In genomic region chr11:76861490-76861953, GRCh38 we compare ENCODE assay signal across 8 cellular contexts. TPM values are rescaled to one million over a fixed set of nuclear protein-coding genes. Genes with fewer than 3 reads are reported as not detected.
DNase-seq lines count a peak whose midpoint lies in the region; ATAC-seq and TF ChIP-seq lines count a peak whose summit lies in the region.

No MANE protein-coding gene starts in this region.

- H3K9me3 ChIP-seq in Caco-2: no peaks in the 10 kb centered on the region

- DNase-seq in Caco-2: peak in 1 of 2 experiments; percentile 37
- peak; percentile 33 for DNase-seq in NB4 (ENCODE audit: low read depth)
- DNase-seq in dermis blood vessel endothelial cell: peak; percentile 18
- DNase-seq in naive thymus-derived CD8-positive, alpha-beta T cell: peak in 2 of 10 donors; percentile 5
- DNase-seq in HuH-7.5 (ENCODE audit: low spot score): no peak
- DNase-seq in activated CD4-positive, alpha-beta T cell treated with anti-CD3 and anti-CD28 coated beads, Interleukin-2, amount 50 U/mL, for 1 hour: no peak

- peaks cover 21% of the 10 kb centered on the region for H3K36me3 Mint-ChIP-seq in Caco-2 (ENCODE audit: insufficient read depth, unreplicated experiment)
- peaks cover 0 to 8% (median 7%) of the 10 kb centered on the region in 3 donors for H3K36me3 Mint-ChIP-seq in naive thymus-derived CD8-positive, alpha-beta T cell

- peaks cover 35% of the 10 kb centered on the region for H3K4me1 Mint-ChIP-seq in Caco-2 (ENCODE audit: low read depth, unreplicated experiment)
- H3K4me1 Mint-ChIP-seq in naive thymus-derived CD8-positive, alpha-beta T cell: peaks cover 12 to 36% (median 33%) of the 10 kb centered on the region in 4 donors

- no peaks in the 10 kb centered on the region for H3K9me3 Mint-ChIP-seq in Caco-2 (ENCODE audit: unreplicated experiment)
- no peaks in the 10 kb centered on the region for H3K9me3 Mint-ChIP-seq in naive thymus-derived CD8-positive, alpha-beta T cell

- no peak for ATAC-seq in naive thymus-derived CD8-positive, alpha-beta T cell
- no peak for ATAC-seq in HG03280 (IDR thresholded peaks at IDR 0.05; ENCODE audit: unreplicated experiment)
- ATAC-seq in GM21526 (IDR thresholded peaks at IDR 0.05; ENCODE audit: low FRiP score, unreplicated experiment): no peak

- BruUV-seq in Caco-2 (replicated peaks; lab: Mats Ljungman, UMichigan): no TSS peak

- H3K27me3 Mint-ChIP-seq in Caco-2 (ENCODE audit: insufficient read depth, unreplicated experiment): no peaks in the 10 kb centered on the region
- no peaks in the 10 kb centered on the region for H3K27me3 Mint-ChIP-seq in naive thymus-derived CD8-positive, alpha-beta T cell

- peak overlapping the region; percentile 94 for H3K4me3 Mint-ChIP-seq in Caco-2 (ENCODE audit: unreplicated experiment)
- peak overlapping the region; percentile 84 to 93 (median 88) for H3K4me3 Mint-ChIP-seq in naive thymus-derived CD8-positive, alpha-beta T cell

- POLR2A ChIA-PET in Caco-2 (lab: Charles Lee): interaction anchor here (0.6 kb wide), 2 partner anchors 599 to 1680 kb away, joined by 3 to 4 read pairs; no protein-coding TSS in a partner anchor
- POLR2A ChIA-PET in naive thymus-derived CD8-positive, alpha-beta T cell (lab: Charles Lee): no interaction called here

- H3K27me3 ChIP-seq in Caco-2 (replicated peaks; ENCODE audit: control insufficient read depth, insufficient read depth, low read length): no peaks in the 10 kb centered on the region

- intact Hi-C loops in Caco-2 (cut with micrococcal nuclease; ENCODE audit: unreplicated experiment): loop anchor here (1.0 to 2.0 kb wide), 4 partner anchors 27 to 79 kb away; partner anchors contain the start of gene TSKU

- TF ChIP-seq CTCF in Caco-2 (IDR thresholded peaks at IDR 0.05; ENCODE audit: insufficient read depth in 1 of 2, low read depth in 1 of 2, low read length in 1 of 2, severe bottlenecking in 1 of 2, unreplicated experiment in 1 of 2): no peak
- no peak for TF ChIP-seq CTCF in NB4 (IDR thresholded peaks at IDR 0.05; ENCODE audit: low read depth, low read length)

- H3K4me1 ChIP-seq in Caco-2: peaks cover 27% of the 10 kb centered on the region

- H3K4me3 ChIP-seq in Caco-2 (ENCODE audit: low read depth, low read length) (peak overlapping the region; percentile 73), NB4 (ENCODE audit: low read depth, low read length) (peak overlapping the region; percentile 77)

- peak overlapping the region; percentile 85 for H3K27ac Mint-ChIP-seq in Caco-2 (ENCODE audit: unreplicated experiment)
- peak overlapping the region in 9 of 10 donors; percentile 63 to 93 (median 80) for H3K27ac Mint-ChIP-seq in naive thymus-derived CD8-positive, alpha-beta T cell

- no peaks in the 10 kb centered on the region for H3K36me3 ChIP-seq in Caco-2 (ENCODE audit: control insufficient read depth, insufficient read depth, low read length)

- CTCF ChIA-PET in Caco-2 (lab: Charles Lee): interaction anchor here (1.0 kb wide), 1 partner anchor 57 kb away, joined by 3 read pairs; no protein-coding TSS in a partner anchor

- no peak for TF ChIP-seq POLR2A in NB4 (IDR thresholded peaks at IDR 0.05; ENCODE audit: extremely low read depth, insufficient read length)

RNA-seq across cellular contexts. Expression of gene ACER3, which starts 0.8 kb away (rescaled TPM):
- total RNA-seq in Caco-2 (2022) (37.5 and 40.6 TPM in 2 replicates), dermis blood vessel endothelial cell (22.8 and 30.1 TPM in 2 replicates)
- total RNA-seq in naive thymus-derived CD8-positive, alpha-beta T cell: 1 to 10 TPM; 6.4 to 7.8 TPM
- polyA plus RNA-seq in naive thymus-derived CD8-positive, alpha-beta T cell: 1 to 10 TPM; 3.1 to 6.3 (median 3.5) TPM

Comparison
In these comparisons a context has a peak if more than half of its experiments do, and no peak if none do; other contexts are left out.
1. DNase-seq: peak in NB4 (single experiment) and dermis blood vessel endothelial cell (single experiment); none in HuH-7.5 (single experiment) and activated CD4-positive, alpha-beta T cell treated with anti-CD3 and anti-CD28 coated beads, Interleukin-2, amount 50 U/mL, for 1 hour (single experiment).